In genomic region chr11:75142714-75143419, GRCh38 we compare ENCODE assay signal across 8 cellular contexts. TPM values are rescaled to one million over a fixed set of nuclear protein-coding genes. Genes with fewer than 3 reads are reported as not detected.
DNase-seq lines count a peak whose midpoint lies in the region; ATAC-seq and TF ChIP-seq lines count a peak whose summit lies in the region.

No MANE protein-coding gene starts in this region.

- H3K27ac Mint-ChIP-seq in activated naive CD4-positive, alpha-beta T cell treated with anti-CD3 and anti-CD28 coated beads, Interleukin-2, amount 50 U/mL, for 72 hours, result peak overlapping the region; percentile 18 to 61

- H3K4me1 ChIP-seq in HUES48 (ENCODE audit: control insufficient read depth, insufficient read depth, low read length), result peaks cover 7% of the 10 kb centered on the region; the same call in 1 of the 2 replicates

- no peaks in the 10 kb centered on the region for H3K36me3 Mint-ChIP-seq in activated naive CD4-positive, alpha-beta T cell treated with anti-CD3 and anti-CD28 coated beads, Interleukin-2, amount 50 U/mL, for 72 hours

- peak; percentile 53 for ATAC-seq in GM19023 (IDR thresholded peaks at IDR 0.05; ENCODE audit: unreplicated experiment)
- peak; percentile 91 to 96 for ATAC-seq in activated naive CD4-positive, alpha-beta T cell treated with anti-CD3 and anti-CD28 coated beads, Interleukin-2, amount 50 U/mL, for 72 hours
- no peak for ATAC-seq in GM18867 (IDR thresholded peaks at IDR 0.05; ENCODE audit: unreplicated experiment)

- H3K27ac ChIP-seq in HUES48 (ENCODE audit: low read depth, low read length), result peak overlapping the region; percentile 26

- no peaks in the 10 kb centered on the region for H3K27me3 ChIP-seq in HUES48 (ENCODE audit: control insufficient read depth, insufficient read depth, low read length)

- H3K36me3 ChIP-seq in HUES48 (ENCODE audit: control insufficient read depth, insufficient read depth, low read length), result no peaks in the 10 kb centered on the region

- H3K9me3 ChIP-seq in HUES48 (ENCODE audit: control insufficient read depth, insufficient read depth, low read length), result no peaks in the 10 kb centered on the region

- H3K9ac ChIP-seq in HUES48 (ENCODE audit: low read depth, low read length), result no peak overlapping the region

- TF ChIP-seq CTCF in retinal pigment epithelial cell (conservative IDR thresholded peaks at IDR 0.05; ENCODE audit: low read depth, low read length), result no peak

- intact Hi-C loops in cardiac septum (cut with DNase I), result loop anchor here (10.0 kb wide), 1 partner anchor 218 kb away; no protein-coding TSS in a partner anchor

- no peak overlapping the region for H3K4me3 ChIP-seq in HUES48 (ENCODE audit: low read depth, low read length)
- no peak overlapping the region for H3K4me3 ChIP-seq in retinal pigment epithelial cell (ENCODE audit: low read length)

- no peaks in the 10 kb centered on the region for H3K9me3 Mint-ChIP-seq in activated naive CD4-positive, alpha-beta T cell treated with anti-CD3 and anti-CD28 coated beads, Interleukin-2, amount 50 U/mL, for 72 hours

- peak; percentile 98 for DNase-seq in AG08395 (ENCODE audit: low spot score)
- DNase-seq in SW 1271 (lab: John Stamatoyannopoulos, UW), result peak; percentile 86 to 92
- DNase-seq in activated naive CD4-positive, alpha-beta T cell treated with anti-CD3 and anti-CD28 coated beads, Interleukin-2, amount 50 U/mL, for 72 hours (ENCODE audit: low spot score in 2 of 2), result peak; percentile 71 to 83
- peak; percentile 87 for DNase-seq in cardiac septum (ENCODE audit: low spot score)
- peak; percentile 55 for DNase-seq in retinal pigment epithelial cell (ENCODE audit: low read depth)

RNA-seq across cellular contexts. Expression of gene SLCO2B1, which starts 8.0 kb away (rescaled TPM):
- total RNA-seq in activated naive CD4-positive, alpha-beta T cell treated with anti-CD3 and anti-CD28 coated beads, Interleukin-2, amount 50 U/mL, for 72 hours, result not detected
- total RNA-seq in cardiac septum, result 14.3 TPM

RNA-seq across cellular contexts. Expression of gene OR2AT4, which starts 46.2 kb away (rescaled TPM):
- not detected for total RNA-seq in activated naive CD4-positive, alpha-beta T cell treated with anti-CD3 and anti-CD28 coated beads, Interleukin-2, amount 50 U/mL, for 72 hours
- total RNA-seq in cardiac septum, result not detected

Comparison
In these comparisons a context has a peak if more than half of its experiments do, and no peak if none do; other contexts are left out.
1. RNA of gene SLCO2B1, which starts 8.0 kb away (total RNA-seq): 14.3 TPM in cardiac septum (single experiment); not detected in activated naive CD4-positive, alpha-beta T cell treated with anti-CD3 and anti-CD28 coated beads, Interleukin-2, amount 50 U/mL, for 72 hours; every median in the first group is over 10 times any median in the second.
2. Peak in every context shown above with its lines, with median percentiles within 50 percentile points of each other: DNase-seq.